In the genomic region with DNA sequence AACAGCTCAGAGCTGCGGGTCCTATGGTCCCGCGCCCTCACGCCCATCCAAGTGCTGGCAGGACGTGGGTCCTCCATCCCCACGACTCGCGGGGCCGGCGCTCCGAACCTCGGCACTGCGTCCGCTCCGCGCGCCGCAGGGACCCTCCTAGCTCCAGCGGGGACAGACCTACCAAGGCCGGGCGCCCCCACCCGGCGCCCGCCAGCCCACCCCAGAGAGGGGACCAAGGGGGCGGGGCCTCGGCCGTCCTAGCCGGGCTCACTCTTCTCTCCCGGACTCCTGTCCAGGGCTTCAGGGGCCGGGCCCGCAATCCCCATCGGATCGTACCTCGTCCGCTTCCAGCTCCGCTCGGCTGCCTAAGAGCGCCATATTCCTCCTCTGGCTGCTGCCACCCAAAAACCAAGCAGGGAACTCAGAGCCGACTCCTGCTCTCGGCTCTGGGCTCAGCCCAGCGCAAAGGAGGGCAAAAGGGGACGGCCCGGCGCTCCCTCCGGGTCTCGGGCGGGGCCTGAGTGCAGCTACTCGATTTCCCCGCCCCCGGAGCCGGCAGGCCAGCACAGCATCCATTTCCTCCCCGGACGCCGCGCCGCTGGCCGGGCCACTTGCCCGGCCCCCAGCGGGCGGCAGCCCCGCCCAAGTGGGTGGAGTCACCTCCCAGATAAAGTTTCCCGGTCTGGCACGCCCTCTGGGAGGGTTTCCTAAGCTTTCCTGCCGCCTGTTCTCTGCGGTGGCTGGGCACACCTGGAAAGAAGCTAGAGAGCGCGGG, we compare ENCODE assay signal across 8 cellular contexts. TPM values are rescaled to one million over a fixed set of nuclear protein-coding genes. Genes with fewer than 3 reads are reported as not detected.
DNase-seq lines count a peak whose midpoint lies in the region; ATAC-seq, FAIRE-seq and TF ChIP-seq lines count a peak whose summit lies in the region.

TSS of gene TTC39B (minus strand) at position 460 of the 766 bp plus-strand sequence. CDS start at position 369, 91 bp downstream.

- no peaks in the 10 kb centered on the region for H3K79me2 ChIP-seq in astrocyte (ENCODE audit: insufficient read depth, low read length)

- H3K4me1 Mint-ChIP-seq in T-helper 17 cell = peaks cover 42% of the 10 kb centered on the region
- H3K4me1 Mint-ChIP-seq in astrocyte (ENCODE audit: low read depth, unreplicated experiment) = peaks cover 14% of the 10 kb centered on the region

- FAIRE-seq in GM12892 (lab: Jason Lieb, UNC) (peak; percentile 93), astrocyte (lab: Jason Lieb, UNC) (no peak)

- H3K4me1 ChIP-seq in astrocyte (ENCODE audit: insufficient read depth, low read length) = peaks cover 12% of the 10 kb centered on the region
- H3K4me1 ChIP-seq in aorta (ENCODE audit: control insufficient read depth in 1 of 2, insufficient read depth in 2 of 2, low read length in 2 of 2) = no peaks in the 10 kb centered on the region

- H2AFZ ChIP-seq in astrocyte (ENCODE audit: low read depth, low read length) = peak within 1 kb of the TSS; percentile 100

- H3K4me3 ChIP-seq in astrocyte (ENCODE audit: insufficient read depth, low read depth, low read length) = peak within 1 kb of the TSS; percentile 84
- peak within 1 kb of the TSS; percentile 75 to 80 for H3K4me3 ChIP-seq in aorta (ENCODE audit: low read length in 2 of 2)

- no peaks in the 10 kb centered on the region for H4K20me1 ChIP-seq in astrocyte (ENCODE audit: insufficient read depth, low read length)

- no peaks in the 10 kb centered on the region for H3K27me3 ChIP-seq in astrocyte (ENCODE audit: insufficient read depth, low read length)
- H3K27me3 ChIP-seq in aorta (ENCODE audit: control insufficient read depth in 1 of 2, insufficient read depth in 2 of 2, low read length in 1 of 2) = no peaks in the 10 kb centered on the region

- H3K27ac Mint-ChIP-seq in T-helper 17 cell (peak within 1 kb of the TSS; percentile 92), astrocyte (ENCODE audit: unreplicated experiment) (peak within 1 kb of the TSS; percentile 84)

- H3K4me3 Mint-ChIP-seq in T-helper 17 cell = peak within 1 kb of the TSS; percentile 97
- peak within 1 kb of the TSS; percentile 94 for H3K4me3 Mint-ChIP-seq in astrocyte (ENCODE audit: unreplicated experiment)

- H3K27me3 Mint-ChIP-seq in T-helper 17 cell = no peaks in the 10 kb centered on the region
- no peaks in the 10 kb centered on the region for H3K27me3 Mint-ChIP-seq in astrocyte (ENCODE audit: low read depth, unreplicated experiment)

- H3K4me2 ChIP-seq in astrocyte (ENCODE audit: low read length) = peak within 1 kb of the TSS; percentile 97

- H3K9ac ChIP-seq in astrocyte (ENCODE audit: low read length) = peak within 1 kb of the TSS; percentile 90

- DNase-seq in GM12892 (ENCODE audit: insufficient read length) (peak; percentile 71), NCI-H1105 treated with DMSO at 0.1 percent for 48 hours (lab: John Stamatoyannopoulos, UW) (peak; percentile 94), T-helper 17 cell (peak; percentile 52 to 84 (median 79)), astrocyte (ENCODE audit: low read depth) (peak; percentile 72), hepatic stellate cell (ENCODE audit: low spot score) (peak; percentile 88), putamen (ENCODE audit: low spot score) (peak; percentile 76), aorta (peak; percentile 96 to 98)

- TF ChIP-seq POLR2A in GM12892 (IDR thresholded peaks at IDR 0.05; ENCODE audit: low read depth, low read length) = no peak

- ATAC-seq in HG02759 (IDR thresholded peaks at IDR 0.05; ENCODE audit: unreplicated experiment) = peak; percentile 95
- ATAC-seq in T-helper 17 cell = peak; percentile 80
- ATAC-seq in aorta (ENCODE audit: low FRiP score) = peak; percentile 98

- H3K36me3 ChIP-seq in astrocyte (ENCODE audit: insufficient read depth, low read length) (no peaks in the 10 kb centered on the region), aorta (ENCODE audit: control insufficient read depth in 1 of 2, insufficient read depth in 2 of 2, low read length in 1 of 2) (no peaks in the 10 kb centered on the region)

- 0% methylated on average over 51 to 67 of the region's 67 CpGs for WGBS in aorta, 2 donors

- TF ChIP-seq CTCF in astrocyte (IDR thresholded peaks at IDR 0.05; ENCODE audit: insufficient read depth, low read depth, low read length) = no peak

- H3K9me3 Mint-ChIP-seq in astrocyte (ENCODE audit: unreplicated experiment) = no peaks in the 10 kb centered on the region

- H3K27ac ChIP-seq in astrocyte (ENCODE audit: low read depth, low read length) = peak within 1 kb of the TSS; percentile 63
- peak within 1 kb of the TSS; percentile 34 to 68 for H3K27ac ChIP-seq in aorta (ENCODE audit: low read depth in 1 of 2, low read length in 2 of 2)

- no peaks in the 10 kb centered on the region for H3K9me3 ChIP-seq in T-helper 17 cell (ENCODE audit: control insufficient read depth, low read length, poor library complexity, severe bottlenecking)
- H3K9me3 ChIP-seq in astrocyte (ENCODE audit: insufficient read depth, low read depth, low read length) = no peaks in the 10 kb centered on the region
- no peaks in the 10 kb centered on the region for H3K9me3 ChIP-seq in aorta (ENCODE audit: control insufficient read depth, low read length)

- H3K36me3 Mint-ChIP-seq in T-helper 17 cell (ENCODE audit: low read depth) = peaks cover 4% of the 10 kb centered on the region
- no peaks in the 10 kb centered on the region for H3K36me3 Mint-ChIP-seq in astrocyte (ENCODE audit: low read depth, unreplicated experiment)

- intact Hi-C loops in aorta (cut with DNase I) = loop anchor here in 1 of 2 donors (5.0 to 10.0 kb wide), 5 partner anchors 45 to 152 kb away; partner anchors contain the start of gene SNAPC3

RNA-seq across cellular contexts. Expression of gene TTC39B, which starts in this region (rescaled TPM):
- 1.6 TPM for polyA plus RNA-seq in GM12892 (2012; ENCODE audit: missing spikeins)
- total RNA-seq in T-helper 17 cell (10 to 100 TPM; 28.7 to 35.6 TPM), astrocyte (7.0 and 8.1 TPM in 2 replicates), aorta (10 to 100 TPM; 35.2 to 40.8 TPM)
- polyA plus RNA-seq in aorta = 10 to 100 TPM in 1 of 2 donors, 1 to 10 TPM in 1; 6.1 to 18.3 TPM

Comparison
In these comparisons a context has a peak if more than half of its experiments do, and no peak if none do; other contexts are left out.
1. Peak in every context shown above with its lines: DNase-seq, ATAC-seq, H3K4me3 ChIP-seq and H3K27ac ChIP-seq.